Comparison of ENCODE assay signal across 1 cellular context in the genomic region with DNA sequence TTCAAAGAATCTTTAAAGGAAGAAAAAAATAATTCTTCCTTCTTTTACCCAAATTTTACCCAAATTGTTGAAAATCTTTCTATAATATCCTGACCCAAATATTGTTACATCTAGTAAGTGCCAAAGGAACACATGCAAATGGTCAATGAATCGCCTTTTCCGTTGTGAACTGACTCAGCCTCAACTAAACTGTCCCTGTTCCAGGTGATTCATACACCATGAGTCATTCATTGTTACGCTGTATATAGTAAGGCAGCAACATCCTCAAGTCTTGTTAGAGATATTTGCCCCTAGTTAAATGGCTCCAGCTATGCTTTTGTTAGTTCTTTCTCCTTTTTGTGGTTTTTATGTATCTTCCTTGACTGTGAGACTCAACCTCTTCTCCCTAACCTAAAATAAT.
TF ChIP-seq lines count a peak whose summit lies in the region.

No MANE protein-coding gene starts in this region.

TF ChIP-seq in HEK293, 187 proteins besides CTCF, POLR2A, EP300 and RAD21 (continued from another document):
- TF ChIP-seq, protein P1, sequence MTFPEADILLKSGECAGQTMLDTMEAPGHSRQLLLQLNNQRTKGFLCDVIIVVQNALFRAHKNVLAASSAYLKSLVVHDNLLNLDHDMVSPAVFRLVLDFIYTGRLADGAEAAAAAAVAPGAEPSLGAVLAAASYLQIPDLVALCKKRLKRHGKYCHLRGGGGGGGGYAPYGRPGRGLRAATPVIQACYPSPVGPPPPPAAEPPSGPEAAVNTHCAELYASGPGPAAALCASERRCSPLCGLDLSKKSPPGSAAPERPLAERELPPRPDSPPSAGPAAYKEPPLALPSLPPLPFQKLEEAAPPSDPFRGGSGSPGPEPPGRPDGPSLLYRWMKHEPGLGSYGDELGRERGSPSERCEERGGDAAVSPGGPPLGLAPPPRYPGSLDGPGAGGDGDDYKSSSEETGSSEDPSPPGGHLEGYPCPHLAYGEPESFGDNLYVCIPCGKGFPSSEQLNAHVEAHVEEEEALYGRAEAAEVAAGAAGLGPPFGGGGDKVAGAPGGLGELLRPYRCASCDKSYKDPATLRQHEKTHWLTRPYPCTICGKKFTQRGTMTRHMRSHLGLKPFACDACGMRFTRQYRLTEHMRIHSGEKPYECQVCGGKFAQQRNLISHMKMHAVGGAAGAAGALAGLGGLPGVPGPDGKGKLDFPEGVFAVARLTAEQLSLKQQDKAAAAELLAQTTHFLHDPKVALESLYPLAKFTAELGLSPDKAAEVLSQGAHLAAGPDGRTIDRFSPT (tag by site-specific recombination; IDR thresholded peaks at IDR 0.05): peak; percentile 31; the same call in 1 of the 2 replicates
- peak; percentile 84; the same call in 1 of the 2 replicates for TF ChIP-seq ZNF184 (tag by site-specific recombination; IDR thresholded peaks at IDR 0.05)
- peak; percentile 74; the same call in 1 of the 2 replicates for TF ChIP-seq ZNF660 (tag by site-specific recombination; IDR thresholded peaks at IDR 0.05)
- 0 out of 2 replicates have a peak, but pooled peaks have one; percentile 20 for TF ChIP-seq ZNF10 (tag by site-specific recombination; IDR thresholded peaks at IDR 0.05)
- TF ChIP-seq ZNF2 (tag by site-specific recombination; IDR thresholded peaks at IDR 0.05): 0 out of 2 replicates have a peak, but pooled peaks have one; percentile 39
- no peak for TF ChIP-seq OSR2 (tag by site-specific recombination; IDR thresholded peaks at IDR 0.05)
- no peak for TF ChIP-seq GLI4 (tag by site-specific recombination; IDR thresholded peaks at IDR 0.05)
- TF ChIP-seq ZNF600 (tag by site-specific recombination; IDR thresholded peaks at IDR 0.05): peak; percentile 49; the same call in 1 of the 2 replicates
- TF ChIP-seq, protein P2, sequence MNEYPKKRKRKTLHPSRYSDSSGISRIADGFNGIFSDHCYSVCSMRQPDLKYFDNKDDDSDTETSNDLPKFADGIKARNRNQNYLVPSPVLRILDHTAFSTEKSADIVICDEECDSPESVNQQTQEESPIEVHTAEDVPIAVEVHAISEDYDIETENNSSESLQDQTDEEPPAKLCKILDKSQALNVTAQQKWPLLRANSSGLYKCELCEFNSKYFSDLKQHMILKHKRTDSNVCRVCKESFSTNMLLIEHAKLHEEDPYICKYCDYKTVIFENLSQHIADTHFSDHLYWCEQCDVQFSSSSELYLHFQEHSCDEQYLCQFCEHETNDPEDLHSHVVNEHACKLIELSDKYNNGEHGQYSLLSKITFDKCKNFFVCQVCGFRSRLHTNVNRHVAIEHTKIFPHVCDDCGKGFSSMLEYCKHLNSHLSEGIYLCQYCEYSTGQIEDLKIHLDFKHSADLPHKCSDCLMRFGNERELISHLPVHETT (tag by site-specific recombination; IDR thresholded peaks at IDR 0.05): 0 out of 2 replicates have a peak, but pooled peaks have one; percentile 60
- 0 out of 2 replicates have a peak, but pooled peaks have one; percentile 37 for TF ChIP-seq ZEB2 (tag by site-specific recombination; IDR thresholded peaks at IDR 0.05)
- TF ChIP-seq, protein P3, sequence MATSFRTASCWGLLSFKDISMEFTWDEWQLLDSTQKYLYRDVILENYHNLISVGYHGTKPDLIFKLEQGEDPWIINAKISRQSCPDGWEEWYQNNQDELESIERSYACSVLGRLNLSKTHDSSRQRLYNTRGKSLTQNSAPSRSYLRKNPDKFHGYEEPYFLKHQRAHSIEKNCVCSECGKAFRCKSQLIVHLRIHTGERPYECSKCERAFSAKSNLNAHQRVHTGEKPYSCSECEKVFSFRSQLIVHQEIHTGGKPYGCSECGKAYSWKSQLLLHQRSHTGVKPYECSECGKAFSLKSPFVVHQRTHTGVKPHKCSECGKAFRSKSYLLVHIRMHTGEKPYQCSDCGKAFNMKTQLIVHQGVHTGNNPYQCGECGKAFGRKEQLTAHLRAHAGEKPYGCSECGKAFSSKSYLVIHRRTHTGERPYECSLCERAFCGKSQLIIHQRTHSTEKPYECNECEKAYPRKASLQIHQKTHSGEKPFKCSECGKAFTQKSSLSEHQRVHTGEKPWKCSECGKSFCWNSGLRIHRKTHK (tag by site-specific recombination; IDR thresholded peaks at IDR 0.05): no peak
- 0 out of 2 replicates have a peak, but pooled peaks have one; percentile 25 for TF ChIP-seq ZFP37 (tag by site-specific recombination; IDR thresholded peaks at IDR 0.05)
- TF ChIP-seq ZFP69B (tag by site-specific recombination; IDR thresholded peaks at IDR 0.05): no peak
- TF ChIP-seq, protein P4, sequence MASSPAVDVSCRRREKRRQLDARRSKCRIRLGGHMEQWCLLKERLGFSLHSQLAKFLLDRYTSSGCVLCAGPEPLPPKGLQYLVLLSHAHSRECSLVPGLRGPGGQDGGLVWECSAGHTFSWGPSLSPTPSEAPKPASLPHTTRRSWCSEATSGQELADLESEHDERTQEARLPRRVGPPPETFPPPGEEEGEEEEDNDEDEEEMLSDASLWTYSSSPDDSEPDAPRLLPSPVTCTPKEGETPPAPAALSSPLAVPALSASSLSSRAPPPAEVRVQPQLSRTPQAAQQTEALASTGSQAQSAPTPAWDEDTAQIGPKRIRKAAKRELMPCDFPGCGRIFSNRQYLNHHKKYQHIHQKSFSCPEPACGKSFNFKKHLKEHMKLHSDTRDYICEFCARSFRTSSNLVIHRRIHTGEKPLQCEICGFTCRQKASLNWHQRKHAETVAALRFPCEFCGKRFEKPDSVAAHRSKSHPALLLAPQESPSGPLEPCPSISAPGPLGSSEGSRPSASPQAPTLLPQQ (tag by site-specific recombination; IDR thresholded peaks at IDR 0.05): peak; percentile 57; the same call in 1 of the 2 replicates
- no peak for TF ChIP-seq ZNF777 (tag by site-specific recombination; IDR thresholded peaks at IDR 0.05; ENCODE audit: borderline replicate concordance)
- TF ChIP-seq ZNF629 (tag by site-specific recombination; IDR thresholded peaks at IDR 0.05): peak; percentile 71
- TF ChIP-seq ZNF394 (tag by site-specific recombination; IDR thresholded peaks at IDR 0.05; ENCODE audit: borderline replicate concordance): 0 out of 2 replicates have a peak, but pooled peaks have one; percentile 18
